ENCODE assay signal across 8 cellular contexts in genomic region chr17:50950002-50950877, GRCh38.
DNase-seq lines count a peak whose midpoint lies in the region; ATAC-seq and TF ChIP-seq lines count a peak whose summit lies in the region.

No MANE protein-coding gene starts in this region.

- no peaks in the 10 kb centered on the region for H3F3A ChIP-seq in OCI-LY1 (ENCODE audit: insufficient read depth, low read length)

- H4K20me1 ChIP-seq in DND-41 (ENCODE audit: insufficient read depth, low read length) (0 out of 2 replicates have a peak, but pooled peaks cover 3% of the 10 kb centered on the region), OCI-LY1 (ENCODE audit: insufficient read depth, low read length) (no peaks in the 10 kb centered on the region)

- WGBS in stomach, 5 donors, result 11 to 18% (median 15%) methylated on average over 21 to 25 of the region's 25 CpGs

- intact Hi-C loops in stomach (cut with DNase I; ENCODE audit: low total_unique reads), result loop anchor here (10.0 kb wide), 1 partner anchor 165 kb away; no protein-coding TSS in a partner anchor

- TF ChIP-seq EP300 in stomach (IDR thresholded peaks at IDR 0.05), result peak; percentile 87

- H3K9me3 ChIP-seq in DND-41 (ENCODE audit: insufficient read depth, low read length, severe bottlenecking), result no peaks in the 10 kb centered on the region
- H3K9me3 ChIP-seq in OCI-LY1 (ENCODE audit: low read length), result no peaks in the 10 kb centered on the region
- H3K9me3 ChIP-seq in muscle layer of duodenum (ENCODE audit: control insufficient read depth in 1 of 2, low read length in 2 of 2), result no peaks in the 10 kb centered on the region
- H3K9me3 ChIP-seq in stomach, result no peaks in the 10 kb centered on the region

- H3K9ac ChIP-seq in DND-41 (ENCODE audit: low read depth, low read length) (no peak overlapping the region), OCI-LY1 (ENCODE audit: low read length) (no peak overlapping the region)

- H3K9me2 ChIP-seq in OCI-LY1 (ENCODE audit: low read depth, low read length), result no peaks in the 10 kb centered on the region

- no peak for TF ChIP-seq POLR2A in stomach (IDR thresholded peaks at IDR 0.05)

- H2AFZ ChIP-seq in DND-41 (ENCODE audit: low read depth, low read length) (no peak overlapping the region), OCI-LY1 (ENCODE audit: low read length) (no peak overlapping the region)

- peaks cover 9% of the 10 kb centered on the region for H3K4me1 ChIP-seq in DND-41 (ENCODE audit: insufficient read depth, low read length)
- peaks cover 12% of the 10 kb centered on the region for H3K4me1 ChIP-seq in OCI-LY1 (ENCODE audit: insufficient read depth, low read length, severe bottlenecking)
- H3K4me1 ChIP-seq in muscle layer of duodenum (ENCODE audit: control insufficient read depth in 1 of 2, insufficient read depth in 2 of 2, low read length in 2 of 2), result peaks cover 25 to 48% of the 10 kb centered on the region in 2 donors
- H3K4me1 ChIP-seq in stomach, result peaks cover 35 to 71% (median 62%) of the 10 kb centered on the region in 4 donors

- TF ChIP-seq CTCF in DND-41 (IDR thresholded peaks at IDR 0.05; ENCODE audit: borderline replicate concordance, extremely low read depth, low read length, poor library complexity, severe bottlenecking) (peak; percentile 71), HL-60 (IDR thresholded peaks at IDR 0.05; ENCODE audit: insufficient read depth, low read length) (peak; percentile 64), OCI-LY1 (IDR thresholded peaks at IDR 0.05; ENCODE audit: low read length) (peak; percentile 75), stomach (IDR thresholded peaks at IDR 0.05) (peak in 5 of 7 experiments; percentile 58 to 92 (median 79))

- no peaks in the 10 kb centered on the region for H3K27me3 ChIP-seq in DND-41 (ENCODE audit: insufficient read depth, low read length, poor library complexity)
- H3K27me3 ChIP-seq in HL-60 (ENCODE audit: insufficient read depth, poor library complexity, severe bottlenecking), result no peaks in the 10 kb centered on the region
- H3K27me3 ChIP-seq in OCI-LY1 (ENCODE audit: insufficient read depth, low read length), result no peaks in the 10 kb centered on the region
- no peaks in the 10 kb centered on the region for H3K27me3 ChIP-seq in muscle layer of duodenum (ENCODE audit: low read depth, low read length)
- H3K27me3 ChIP-seq in stomach, result no peaks in the 10 kb centered on the region

- H3K36me3 ChIP-seq in DND-41 (ENCODE audit: insufficient read depth, low read length) (no peaks in the 10 kb centered on the region), OCI-LY1 (ENCODE audit: insufficient read depth, low read length) (no peaks in the 10 kb centered on the region), muscle layer of duodenum (ENCODE audit: control insufficient read depth in 1 of 2, insufficient read depth in 2 of 2, low read length in 2 of 2) (no peaks in the 10 kb centered on the region), stomach (no peaks in the 10 kb centered on the region)

- no peaks in the 10 kb centered on the region for H3K79me2 ChIP-seq in DND-41 (ENCODE audit: insufficient read depth, low read length)
- no peaks in the 10 kb centered on the region for H3K79me2 ChIP-seq in OCI-LY1 (ENCODE audit: insufficient read depth, low read length)

- DNase-seq in DND-41 (peak; percentile 48), HL-60 (ENCODE audit: low read depth in 1 of 2, low spot score in 1 of 2) (peak; percentile 49 to 87), stomach (peak; percentile 81)
- peak; percentile 68 for DNase-seq in activated T-cell treated with anti-CD3 and anti-CD28 coated beads, Interleukin-2, amount 50 U/mL, for 1 hour

- no peak overlapping the region for H3K4me2 ChIP-seq in DND-41 (ENCODE audit: insufficient read depth, low read length)
- H3K4me2 ChIP-seq in OCI-LY1 (ENCODE audit: low read length), result no peak overlapping the region

- H3K27ac ChIP-seq in DND-41 (ENCODE audit: low read length) (no peak overlapping the region), HL-60 (replicated peaks) (peak overlapping the region; percentile 51), OCI-LY1 (ENCODE audit: low read depth, low read length, poor library complexity, severe bottlenecking) (no peak overlapping the region), muscle layer of duodenum (ENCODE audit: low read length) (peak overlapping the region; percentile 92), stomach (peak overlapping the region; percentile 83 to 92 (median 86))

- peak; percentile 69 for ATAC-seq in DND-41 (ENCODE audit: insufficient read depth, low read depth)
- peak; percentile 87 for ATAC-seq in esophagus mucosa
- ATAC-seq in GM19035 (IDR thresholded peaks at IDR 0.05; ENCODE audit: unreplicated experiment), result no peak

- no peak overlapping the region for H3K4me3 ChIP-seq in DND-41 (ENCODE audit: low read depth in 1 of 2, low read length in 2 of 2)
- H3K4me3 ChIP-seq in HL-60 (replicated peaks; ENCODE audit: insufficient read depth, low read length), result 0 out of 2 replicates have a peak overlapping the region, but pooled peaks have one; percentile 3
- H3K4me3 ChIP-seq in OCI-LY1 (ENCODE audit: low read depth, low read length, poor library complexity, severe bottlenecking), result no peak overlapping the region
- peak overlapping the region; percentile 19 to 30 for H3K4me3 ChIP-seq in muscle layer of duodenum (ENCODE audit: low read depth in 1 of 2, low read length in 2 of 2)
- H3K4me3 ChIP-seq in stomach, result peak overlapping the region in 2 of 4 donors; percentile 3 to 15

Comparison
In these comparisons a context has a peak if more than half of its experiments do, and no peak if none do; other contexts are left out.
1. H3K27ac ChIP-seq: peak in HL-60 (single experiment), muscle layer of duodenum (single experiment) and stomach (5 of 5); none in DND-41 (single experiment) and OCI-LY1 (single experiment).
2. H3K4me3 ChIP-seq: peak in HL-60 (single experiment) and muscle layer of duodenum (2 of 2); none in DND-41 (0 of 2) and OCI-LY1 (single experiment).
3. Peak in every context shown above with its lines, with median percentiles within 50 percentile points of each other: DNase-seq and CTCF ChIP-seq.